23 cellular contexts compared by ENCODE assay signal in the genomic region with DNA sequence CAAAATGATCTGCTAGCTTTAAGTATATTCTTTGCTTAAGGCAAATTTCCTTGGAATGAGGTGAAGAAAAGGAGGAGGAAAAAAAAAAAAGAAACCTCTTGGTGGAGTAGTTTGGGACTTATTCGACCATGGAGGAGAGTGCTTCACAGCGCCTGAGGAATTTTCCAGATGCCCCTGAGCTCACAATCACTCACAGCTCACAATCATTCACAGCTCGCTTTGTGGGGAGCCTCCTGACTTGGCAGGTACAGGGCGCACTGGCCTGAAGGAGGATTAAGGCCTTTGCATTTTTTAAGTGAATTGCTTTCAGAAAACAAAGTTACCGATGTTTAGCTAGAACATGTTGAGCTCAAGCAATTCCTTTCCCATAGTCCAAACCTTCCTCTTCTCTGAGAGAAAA. TPM values are rescaled to one million over a fixed set of nuclear protein-coding genes. Genes with fewer than 3 reads are reported as not detected.
DNase-seq lines count a peak whose midpoint lies in the region; ATAC-seq, FAIRE-seq and TF ChIP-seq lines count a peak whose summit lies in the region.
"Had no signal": no experiment of that assay in that cellular context is flagged by ENCODE, and none has a peak within 500 bp of the region (broad histone marks: within the 10 kb centered on the region; RNA-seq: fewer than 3 reads in every experiment).

No MANE protein-coding gene starts in this region.

- no peak for FAIRE-seq in kidney (lab: Jason Lieb, UNC)
- FAIRE-seq: urothelium cell line had no signal

- H3K4me1 Mint-ChIP-seq in brain = peaks cover 94% of the 10 kb centered on the region
- H3K4me1 Mint-ChIP-seq: central memory CD8-positive, alpha-beta T cell had no signal

- no peaks in the 10 kb centered on the region for H3K27me3 ChIP-seq in suprapubic skin

- H3K36me3 Mint-ChIP-seq in brain = peaks cover 41% of the 10 kb centered on the region

- TF ChIP-seq CTCF in brain (conservative IDR thresholded peaks at IDR 0.05) (no peak), kidney (IDR thresholded peaks at IDR 0.05; ENCODE audit: borderline replicate concordance, extremely low read depth, insufficient read depth) (no peak), suprapubic skin (IDR thresholded peaks at IDR 0.05) (no peak)

- 48% methylated on average over 5 of the region's 5 CpGs for WGBS in suprapubic skin

- peak overlapping the region; percentile 92 to 96 (median 94) for H3K27ac Mint-ChIP-seq in brain
- H3K27ac Mint-ChIP-seq: activated CD8-positive, alpha-beta T cell treated with anti-CD3 and anti-CD28 coated beads for 36 hours had no signal

- H3K4me3 ChIP-seq in kidney (ENCODE audit: low read length in 2 of 2) (no peak overlapping the region), suprapubic skin (no peak overlapping the region)
- H3K4me3 ChIP-seq: lower lobe of right lung had no signal

- intact Hi-C loops in kidney (cut with DNase I) = no loop called here

- H3K9me3 ChIP-seq in kidney (ENCODE audit: control insufficient read depth in 1 of 2, low read length in 2 of 2) (no peaks in the 10 kb centered on the region), suprapubic skin (no peaks in the 10 kb centered on the region)
- H3K9me3 ChIP-seq: lower lobe of right lung, SK-N-SH had no signal

- ATAC-seq in GM21367 (IDR thresholded peaks at IDR 0.05; ENCODE audit: unreplicated experiment) (no peak), GM19397 (IDR thresholded peaks at IDR 0.05; ENCODE audit: unreplicated experiment) (no peak)
- ATAC-seq: activated CD8-positive, alpha-beta T cell treated with anti-CD3 and anti-CD28 coated beads for 36 hours; lower lobe of right lung; right cardiac atrium had no signal

- DNase-seq in NCI-H2107 treated with DMSO at 0.1 percent for 48 hours (lab: John Stamatoyannopoulos, UW; ENCODE audit: unreplicated experiment) = peak; percentile 31
- DNase-seq in NCI-H2107 (lab: John Stamatoyannopoulos, UW) = no peak
- DNase-seq in kidney = peak; percentile 59
- DNase-seq in suprapubic skin (ENCODE audit: low spot score in 2 of 2) = no peak
- DNase-seq in NCI-H69 (lab: John Stamatoyannopoulos, UW) = no peak
- DNase-seq: 8988T; activated CD4-positive, CD25-positive, alpha-beta regulatory T cell; activated CD8-positive, alpha-beta T cell treated with anti-CD3 and anti-CD28 coated beads for 36 hours; AML-193; effector CD4-positive, alpha-beta T cell; IMR-90; lower lobe of right lung; NCI-H187 treated with DMSO at 0.1 percent for 48 hours; SK-N-SH; stimulated activated CD4-positive, alpha-beta T cell treated with anti-CD3 and anti-CD28 coated beads, Interleukin-12 subunit alpha, Interleukin-12 subunit beta, amount 100 ng/mL, for 4 hours; stimulated activated CD8-positive, alpha-beta memory T cell treated with anti-CD3 and anti-CD28 coated beads, Interleukin-4, amount 100 ng/mL, for 48 hours; T-helper 9 cell had no signal

- no peak overlapping the region for H3K9ac ChIP-seq in kidney (ENCODE audit: low read length in 2 of 2)
- H3K9ac ChIP-seq: SK-N-SH had no signal

- no peak overlapping the region for H3K27ac ChIP-seq in kidney (ENCODE audit: low read depth in 2 of 2, low read length in 2 of 2)
- H3K27ac ChIP-seq in suprapubic skin = peak overlapping the region; percentile 46
- H3K27ac ChIP-seq: lower lobe of right lung had no signal

- TF ChIP-seq POLR2A in suprapubic skin (IDR thresholded peaks at IDR 0.05) = no peak

- TF ChIP-seq EP300 in suprapubic skin (IDR thresholded peaks at IDR 0.05) = no peak

- H3K27me3 Mint-ChIP-seq in brain = no peaks in the 10 kb centered on the region
- H3K27me3 Mint-ChIP-seq: activated CD8-positive, alpha-beta T cell treated with anti-CD3 and anti-CD28 coated beads for 36 hours had no signal

- H3K4me1 ChIP-seq in kidney (ENCODE audit: control insufficient read depth in 1 of 2, insufficient read depth in 1 of 2, low read depth in 1 of 2, low read length in 2 of 2) (no peaks in the 10 kb centered on the region), suprapubic skin (peaks cover 98% of the 10 kb centered on the region)
- H3K4me1 ChIP-seq: lower lobe of right lung had no signal

- H3K4me3 Mint-ChIP-seq in brain = peak overlapping the region; percentile 18 to 64 (median 38)
- H3K4me3 Mint-ChIP-seq: activated CD8-positive, alpha-beta T cell treated with anti-CD3 and anti-CD28 coated beads for 36 hours; central memory CD8-positive, alpha-beta T cell had no signal

- H3K9me3 Mint-ChIP-seq in brain = peaks cover 0 to 4% (median 0%) of the 10 kb centered on the region in 5 experiments
- H3K9me3 Mint-ChIP-seq: activated CD8-positive, alpha-beta T cell treated with anti-CD3 and anti-CD28 coated beads for 36 hours; central memory CD8-positive, alpha-beta T cell had no signal

- H3K36me3 ChIP-seq in kidney (ENCODE audit: control insufficient read depth in 1 of 2, insufficient read depth in 2 of 2, low read length in 2 of 2) (no peaks in the 10 kb centered on the region), suprapubic skin (peaks cover 21% of the 10 kb centered on the region)
- H3K36me3 ChIP-seq: lower lobe of right lung had no signal

RNA-seq across cellular contexts. Expression of a gene that starts 53.9 kb away (rescaled TPM):
- 23.3 TPM for polyA plus RNA-seq in brain (ENCODE audit: insufficient read depth, low read depth, low replicate concordance)
- 22.2 TPM for total RNA-seq in kidney
- 6.1 TPM for polyA plus RNA-seq in kidney (ENCODE audit: insufficient read depth, low read depth, low replicate concordance)
- total RNA-seq in suprapubic skin = 100 to 1,000 TPM in 2 of 4 donors, 10 to 100 TPM in 2; 75.6 to 159 (median 105) TPM

Comparison
In these comparisons a context has a peak if more than half of its experiments do, and no peak if none do; other contexts are left out.
1. DNase-seq: peak in NCI-H2107 treated with DMSO at 0.1 percent for 48 hours (single experiment) and kidney (single experiment); none in NCI-H2107 (single experiment), suprapubic skin (0 of 2) and NCI-H69 (single experiment).